ENCODE assay signal across 17 cellular contexts in the genomic region with DNA sequence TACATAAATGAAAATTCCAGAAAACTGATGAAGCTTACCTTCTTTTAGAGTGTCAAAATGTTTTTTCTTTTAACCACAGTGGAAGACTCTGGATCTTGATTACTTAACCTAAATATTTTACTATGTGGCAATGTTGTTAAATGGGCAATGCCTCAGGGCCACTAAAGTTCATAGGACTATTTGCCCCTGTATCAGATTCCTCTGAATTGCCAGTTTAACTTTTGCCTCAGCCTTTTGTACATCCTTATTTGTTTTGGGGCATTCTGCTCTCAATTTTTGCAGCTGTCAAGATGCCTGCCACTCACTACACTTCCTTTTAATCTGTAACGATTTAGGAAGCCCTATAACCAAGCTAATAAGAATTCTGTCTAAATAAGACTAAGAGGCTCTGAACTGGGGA. TPM values are rescaled to one million over a fixed set of nuclear protein-coding genes. Genes with fewer than 3 reads are reported as not detected.
DNase-seq lines count a peak whose midpoint lies in the region; ATAC-seq and TF ChIP-seq lines count a peak whose summit lies in the region.
"Had no signal": no experiment of that assay in that cellular context is flagged by ENCODE, and none has a peak within 500 bp of the region (broad histone marks: within the 10 kb centered on the region; RNA-seq: fewer than 3 reads in every experiment).

No MANE protein-coding gene starts in this region.

- 0 out of 2 replicates have a peak, but pooled peaks cover 5% of the 10 kb centered on the region for H3K79me2 ChIP-seq in PC-9 (ENCODE audit: low read depth)

- DNase-seq in SIG-M5 treated with dmso at 0.1 percent for 504 hours (lab: John Stamatoyannopoulos, UW; ENCODE audit: unreplicated experiment) (peak; percentile 72), SIG-M5 (lab: John Stamatoyannopoulos, UW) (no peak), PC-9 (peak; percentile 5 to 95), glomerular visceral epithelial cell (ENCODE audit: extremely low spot score) (peak; percentile 64), upper lobe of right lung (no peak), NAMALWA (ENCODE audit: low spot score) (no peak)
- no peak for DNase-seq in central memory CD4-positive, alpha-beta T cell
- DNase-seq: activated CD8-positive, alpha-beta T cell treated with anti-CD3 and anti-CD28 coated beads, Interleukin-2, amount 10 ng/mL, durations not matched to agents 7 days and 5 days; amygdala; CD8-positive, alpha-beta memory T cell; heart right ventricle; NCI-H1417 treated with DMSO at 0.1 percent for 48 hours; pancreas; small intestine had no signal

- 0 out of 2 replicates have a peak, but pooled peaks cover 4% of the 10 kb centered on the region for H3K36me3 ChIP-seq in PC-9 (ENCODE audit: low read depth)
- no peaks in the 10 kb centered on the region for H3K36me3 ChIP-seq in upper lobe of right lung
- H3K36me3 ChIP-seq: heart right ventricle, pancreas had no signal

- H3K4me1 ChIP-seq in PC-9 (replicated peaks; ENCODE audit: insufficient read depth) (peaks cover 29% of the 10 kb centered on the region), upper lobe of right lung (peaks cover 3% of the 10 kb centered on the region)
- H3K4me1 ChIP-seq: heart right ventricle, pancreas had no signal

- peak overlapping the region; percentile 49 for H3K4me2 ChIP-seq in PC-9

- H3K27ac ChIP-seq in PC-9, result 0 out of 2 replicates have a peak overlapping the region, but pooled peaks have one; percentile 19
- H3K27ac ChIP-seq in upper lobe of right lung, result no peak overlapping the region
- H3K27ac ChIP-seq: heart right ventricle, pancreas, VCaP had no signal

- H3K4me3 ChIP-seq in PC-9 (peak overlapping the region; percentile 9; the same call in 1 of the 2 replicates), upper lobe of right lung (no peak overlapping the region)
- H3K4me3 ChIP-seq: heart right ventricle, pancreas had no signal

- no TSS peak for BruUV-seq in PC-9 (replicated peaks; lab: Mats Ljungman, UMichigan)

- no peaks in the 10 kb centered on the region for H3K27me3 ChIP-seq in PC-9 (ENCODE audit: insufficient read depth, low read depth)
- H3K27me3 ChIP-seq in upper lobe of right lung, result no peaks in the 10 kb centered on the region
- H3K27me3 ChIP-seq: heart right ventricle, pancreas had no signal

- H3K9me3 ChIP-seq in PC-9 (ENCODE audit: insufficient read depth, low read depth), result no peaks in the 10 kb centered on the region
- no peaks in the 10 kb centered on the region for H3K9me3 ChIP-seq in upper lobe of right lung
- H3K9me3 ChIP-seq: heart right ventricle, pancreas had no signal

- H4K20me1 ChIP-seq in PC-9 (ENCODE audit: insufficient read depth), result no peaks in the 10 kb centered on the region

- TF ChIP-seq CTCF in PC-9 (conservative IDR thresholded peaks at IDR 0.05), result no peak
- TF ChIP-seq CTCF in upper lobe of right lung (IDR thresholded peaks at IDR 0.05), result no peak

- intact Hi-C loops in PC-9 (cut with micrococcal nuclease; ENCODE audit: unreplicated experiment), result loop anchor here (5.0 kb wide), 1 partner anchor 62 kb away; no protein-coding TSS in a partner anchor
- intact Hi-C loops in upper lobe of right lung (cut with DNase I), result no loop called here

- ATAC-seq in upper lobe of right lung, result peak; percentile 62
- ATAC-seq in GM21526 (IDR thresholded peaks at IDR 0.05; ENCODE audit: low FRiP score, unreplicated experiment), result no peak
- ATAC-seq: activated CD8-positive, alpha-beta T cell treated with anti-CD3 and anti-CD28 coated beads, Interleukin-2, amount 10 ng/mL, durations not matched to agents 7 days and 5 days; heart right ventricle; pancreas; stimulated activated memory B cell treated with anti-CD40 and anti-IgM and Interleukin-4, amounts not matched to agents 10 μg/mL and 1 μg/mL and 100 μg/mL, for 72 hours had no signal

- H2AFZ ChIP-seq in PC-9, result no peak overlapping the region

- peaks cover 22% of the 10 kb centered on the region for H3F3A ChIP-seq in PC-9 (ENCODE audit: insufficient read depth, low read depth)

- CTCF ChIA-PET in PC-9 (lab: Charles Lee), result no interaction called here

- POLR2A ChIA-PET in PC-9 (lab: Charles Lee; ENCODE audit: unreplicated experiment), result no interaction called here

- H3K9me2 ChIP-seq in PC-9 (ENCODE audit: insufficient read depth), result no peaks in the 10 kb centered on the region

RNA-seq across cellular contexts. Expression of gene SERTAD2, which starts 31.7 kb away (rescaled TPM):
- total RNA-seq in PC-9 (2021) (27.3 and 31.4 TPM in 2 replicates), upper lobe of right lung (20.7 TPM)

Comparison
In these comparisons a context has a peak if more than half of its experiments do, and no peak if none do; other contexts are left out.
1. DNase-seq: peak in SIG-M5 treated with dmso at 0.1 percent for 504 hours (single experiment), PC-9 (2 of 2) and glomerular visceral epithelial cell (single experiment); none in SIG-M5 (single experiment), upper lobe of right lung (single experiment), NAMALWA (single experiment) and central memory CD4-positive, alpha-beta T cell (single experiment).